Comparison of ENCODE assay signal across 8 cellular contexts in genomic region chr7:129824291-129825004, GRCh38.
DNase-seq lines count a peak whose midpoint lies in the region; ATAC-seq and TF ChIP-seq lines count a peak whose summit lies in the region.

No MANE protein-coding gene starts in this region.

- CTCF ChIA-PET in activated CD8-positive, alpha-beta T cell treated with anti-CD3 and anti-CD28 coated beads for 36 hours (lab: Charles Lee): interaction anchor here (0.6 to 3.3 kb wide), 53 partner anchors 9 to 658 kb away, joined by 3 to 31 read pairs (median 4); partner anchors contain the start of genes NRF1 and STRIP2

- no peak for ATAC-seq in activated CD8-positive, alpha-beta T cell treated with anti-CD3 and anti-CD28 coated beads for 36 hours
- no peak for ATAC-seq in GM21515 (IDR thresholded peaks at IDR 0.05; ENCODE audit: unreplicated experiment)
- ATAC-seq in esophagus mucosa: no peak

- H3K4me1 ChIP-seq in iPS-15b (ENCODE audit: control insufficient read depth, insufficient read depth, low read length) (peaks cover 1% of the 10 kb centered on the region), stomach smooth muscle (ENCODE audit: control insufficient read depth, insufficient read depth, low read length) (peaks cover 12% of the 10 kb centered on the region)

- H3K9ac ChIP-seq in iPS-15b (ENCODE audit: low read depth, low read length) (peak overlapping the region; percentile 54), stomach smooth muscle (ENCODE audit: low read length in 2 of 2) (peak overlapping the region in 1 of 2 donors; percentile 36)

- POLR2A ChIA-PET in activated CD8-positive, alpha-beta T cell treated with anti-CD3 and anti-CD28 coated beads for 36 hours (lab: Charles Lee): interaction anchor here (0.6 to 1.2 kb wide), 3 partner anchors 17 to 212 kb away, joined by 3 read pairs; no protein-coding TSS in a partner anchor

- H3K27ac Mint-ChIP-seq in T-helper 1 cell treated with Interleukin-12 subunit alpha and Interleukin-12 subunit beta and Interleukin-4 antibody, amounts not matched to agents 30 μg/mL and 1 μg/mL, for 36 hours: no peak overlapping the region
- H3K27ac Mint-ChIP-seq in activated CD8-positive, alpha-beta T cell treated with anti-CD3 and anti-CD28 coated beads for 36 hours: no peak overlapping the region

- H3K4me3 ChIP-seq in iPS-15b (ENCODE audit: low read depth, low read length) (peak overlapping the region; percentile 72), stomach smooth muscle (ENCODE audit: low read length in 2 of 2) (peak overlapping the region; percentile 83 to 86)

- H3K36me3 ChIP-seq in iPS-15b (ENCODE audit: control insufficient read depth, insufficient read depth, low read length) (no peaks in the 10 kb centered on the region), stomach smooth muscle (ENCODE audit: control insufficient read depth in 2 of 2, insufficient read depth in 2 of 2, low read length in 2 of 2) (no peaks in the 10 kb centered on the region)

- no peaks in the 10 kb centered on the region for H3K27me3 Mint-ChIP-seq in T-helper 1 cell treated with Interleukin-12 subunit alpha and Interleukin-12 subunit beta and Interleukin-4 antibody, amounts not matched to agents 30 μg/mL and 1 μg/mL, for 36 hours (ENCODE audit: low read depth)
- no peaks in the 10 kb centered on the region for H3K27me3 Mint-ChIP-seq in activated CD8-positive, alpha-beta T cell treated with anti-CD3 and anti-CD28 coated beads for 36 hours

- H3K27ac ChIP-seq in stomach smooth muscle (ENCODE audit: low read length): no peak overlapping the region

- H3K4me3 Mint-ChIP-seq in T-helper 1 cell treated with Interleukin-12 subunit alpha and Interleukin-12 subunit beta and Interleukin-4 antibody, amounts not matched to agents 30 μg/mL and 1 μg/mL, for 36 hours: peak overlapping the region; percentile 90
- peak overlapping the region; percentile 87 for H3K4me3 Mint-ChIP-seq in activated CD8-positive, alpha-beta T cell treated with anti-CD3 and anti-CD28 coated beads for 36 hours

- intact Hi-C loops in activated CD8-positive, alpha-beta T cell treated with anti-CD3 and anti-CD28 coated beads for 36 hours (cut with micrococcal nuclease): loop anchor here (10.0 kb wide), 1 partner anchor 480 kb away; no protein-coding TSS in a partner anchor

- DNase-seq in T-helper 1 cell: no peak
- no peak for DNase-seq in activated CD8-positive, alpha-beta T cell treated with anti-CD3 and anti-CD28 coated beads for 36 hours
- no peak for DNase-seq in SKM-1 (lab: John Stamatoyannopoulos, UW; ENCODE audit: unreplicated experiment)

- TF ChIP-seq CTCF in activated CD8-positive, alpha-beta T cell treated with anti-CD3 and anti-CD28 coated beads for 36 hours (IDR thresholded peaks at IDR 0.05): peak; percentile 6

- peaks cover 6% of the 10 kb centered on the region for H3K4me1 Mint-ChIP-seq in T-helper 1 cell treated with Interleukin-12 subunit alpha and Interleukin-12 subunit beta and Interleukin-4 antibody, amounts not matched to agents 30 μg/mL and 1 μg/mL, for 36 hours (ENCODE audit: low read depth)
- H3K4me1 Mint-ChIP-seq in activated CD8-positive, alpha-beta T cell treated with anti-CD3 and anti-CD28 coated beads for 36 hours (ENCODE audit: low read depth): peaks cover 6% of the 10 kb centered on the region

- H3K9me3 ChIP-seq in iPS-15b (ENCODE audit: control insufficient read depth, insufficient read depth, low read length) (no peaks in the 10 kb centered on the region), stomach smooth muscle (ENCODE audit: control insufficient read depth in 2 of 2, low read length in 2 of 2) (no peaks in the 10 kb centered on the region)

- H3K36me3 Mint-ChIP-seq in T-helper 1 cell treated with Interleukin-12 subunit alpha and Interleukin-12 subunit beta and Interleukin-4 antibody, amounts not matched to agents 30 μg/mL and 1 μg/mL, for 36 hours (ENCODE audit: low read depth): no peaks in the 10 kb centered on the region
- no peaks in the 10 kb centered on the region for H3K36me3 Mint-ChIP-seq in activated CD8-positive, alpha-beta T cell treated with anti-CD3 and anti-CD28 coated beads for 36 hours (ENCODE audit: low read depth)

- H3K27me3 ChIP-seq in iPS-15b (ENCODE audit: control insufficient read depth, insufficient read depth, low read length): no peaks in the 10 kb centered on the region
- no peaks in the 10 kb centered on the region for H3K27me3 ChIP-seq in stomach smooth muscle (ENCODE audit: control insufficient read depth in 1 of 2, insufficient read depth in 2 of 2, low read length in 2 of 2)

- no peaks in the 10 kb centered on the region for H3K9me3 Mint-ChIP-seq in T-helper 1 cell treated with Interleukin-12 subunit alpha and Interleukin-12 subunit beta and Interleukin-4 antibody, amounts not matched to agents 30 μg/mL and 1 μg/mL, for 36 hours
- H3K9me3 Mint-ChIP-seq in activated CD8-positive, alpha-beta T cell treated with anti-CD3 and anti-CD28 coated beads for 36 hours: no peaks in the 10 kb centered on the region
